In the genomic region with DNA sequence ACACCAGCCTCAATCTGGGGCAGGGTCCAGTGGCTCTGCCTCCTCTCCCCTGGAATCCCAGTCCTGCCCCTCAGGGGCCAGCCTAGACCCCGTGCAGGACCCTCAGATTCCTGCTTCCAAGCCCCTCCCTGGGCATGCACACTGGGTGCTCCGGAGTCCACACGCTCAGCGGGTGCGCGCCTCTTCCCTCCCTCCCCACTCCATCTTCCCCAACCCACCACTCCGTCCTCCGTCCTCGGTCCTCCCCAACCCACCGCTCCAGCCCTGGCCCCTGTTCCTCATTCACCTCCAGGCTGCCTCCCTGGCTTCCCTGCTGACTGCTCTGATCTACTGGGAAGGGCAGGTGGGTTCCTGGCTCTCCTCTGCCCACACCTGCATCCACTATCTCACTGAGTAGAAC, we compare ENCODE assay signal across 27 cellular contexts.
"Had no signal": no experiment of that assay in that cellular context is flagged by ENCODE, and none has a peak within 500 bp of the region (broad histone marks: within the 10 kb centered on the region; RNA-seq: fewer than 3 reads in every experiment).

No MANE protein-coding gene starts in this region.

- ATAC-seq: activated CD4-positive, alpha-beta T cell treated with anti-CD3 and anti-CD28 coated beads for 36 hours; activated naive CD8-positive, alpha-beta T cell treated with anti-CD3 and anti-CD28 coated beads, Interleukin-2, amount 50 U/mL, for 24 hours; activated T-cell treated with anti-CD3 and anti-CD28 coated beads, Interleukin-2, amount 50 U/mL, for 4 hours; left lung; psoas muscle; T-cell had no signal

- H3K27ac ChIP-seq: breast epithelium, epithelial cell of prostate, esophagus squamous epithelium, left lung, ovary, psoas muscle, suprapubic skin, tibial artery had no signal

- H3K9me3 ChIP-seq: breast epithelium, esophagus squamous epithelium, left lung, psoas muscle, suprapubic skin, tibial artery had no signal

- DNase-seq: activated CD4-positive, alpha-beta T cell treated with anti-CD3 and anti-CD28 coated beads for 36 hours; activated CD4-positive, CD25-positive, alpha-beta regulatory T cell; activated CD8-positive, alpha-beta memory T cell treated with anti-CD3 and anti-CD28 coated beads, Interleukin-2, amount 50 U/mL, for 4 hours; activated naive CD8-positive, alpha-beta T cell treated with anti-CD3 and anti-CD28 coated beads, Interleukin-2, amount 50 U/mL, for 24 hours; activated T-cell treated with anti-CD3 and anti-CD28 coated beads, Interleukin-2, amount 50 U/mL, for 4 hours; amygdala; dermis blood vessel endothelial cell; effector CD4-positive, alpha-beta T cell; esophagus squamous epithelium; foreskin melanocyte; kidney glomerular epithelial cell; left lung; mesendoderm; ovary; psoas muscle; stimulated activated CD4-positive, alpha-beta T cell treated with anti-CD3 and anti-CD28 coated beads, Interleukin-15, amount 100 ng/mL, for 24 hours; stimulated activated CD4-positive, alpha-beta T cell treated with anti-CD3 and anti-CD28 coated beads, Interleukin-2, amount 100 ng/mL, for 24 hours; stimulated activated naive CD4-positive, alpha-beta T cell; T-cell had no signal

- H3K27ac Mint-ChIP-seq: activated CD4-positive, alpha-beta T cell treated with anti-CD3 and anti-CD28 coated beads for 36 hours; activated naive CD8-positive, alpha-beta T cell treated with anti-CD3 and anti-CD28 coated beads, Interleukin-2, amount 50 U/mL, for 24 hours; activated T-helper 2 cell treated with anti-CD3 and anti-CD28 coated beads, Interferon-gamma antibody, Interleukin-2, Interleukin-4, amounts not matched to agents 10 μg/mL and 5 μg/mL and 100 μg/mL, durations not matched to agents 14 hours and 24 hours and 36 hours; T-cell had no signal

- H3K4me3 ChIP-seq: breast epithelium, esophagus squamous epithelium, left lung, lung, ovary, psoas muscle, suprapubic skin, tibial artery had no signal

- H3K36me3 ChIP-seq: breast epithelium, ovary had no signal

- H3K4me1 Mint-ChIP-seq: activated CD4-positive, alpha-beta T cell treated with anti-CD3 and anti-CD28 coated beads for 36 hours; central memory CD8-positive, alpha-beta T cell; T-cell had no signal

- H3K9me3 Mint-ChIP-seq: activated naive CD8-positive, alpha-beta T cell treated with anti-CD3 and anti-CD28 coated beads, Interleukin-2, amount 50 U/mL, for 24 hours; activated T-cell treated with anti-CD3 and anti-CD28 coated beads, Interleukin-2, amount 50 U/mL, for 4 hours; activated T-helper 2 cell treated with anti-CD3 and anti-CD28 coated beads, Interferon-gamma antibody, Interleukin-2, Interleukin-4, amounts not matched to agents 10 μg/mL and 5 μg/mL and 100 μg/mL, durations not matched to agents 14 hours and 24 hours and 36 hours; central memory CD8-positive, alpha-beta T cell; nephron; T-cell had no signal

- H3K4me3 Mint-ChIP-seq: activated CD4-positive, alpha-beta T cell treated with anti-CD3 and anti-CD28 coated beads for 36 hours; activated naive CD8-positive, alpha-beta T cell treated with anti-CD3 and anti-CD28 coated beads, Interleukin-2, amount 50 U/mL, for 24 hours; activated T-cell treated with anti-CD3 and anti-CD28 coated beads, Interleukin-2, amount 50 U/mL, for 4 hours; central memory CD8-positive, alpha-beta T cell; nephron; T-cell had no signal

- H3K27me3 ChIP-seq: breast epithelium, esophagus squamous epithelium, left lung, ovary, suprapubic skin, tibial artery had no signal

- H3K4me1 ChIP-seq: breast epithelium, esophagus squamous epithelium, left lung, psoas muscle, suprapubic skin, tibial artery had no signal

- H3K27me3 Mint-ChIP-seq: activated CD4-positive, alpha-beta T cell treated with anti-CD3 and anti-CD28 coated beads for 36 hours; activated naive CD8-positive, alpha-beta T cell treated with anti-CD3 and anti-CD28 coated beads, Interleukin-2, amount 50 U/mL, for 24 hours; central memory CD8-positive, alpha-beta T cell; T-cell had no signal
